22 cellular contexts compared by ENCODE assay signal in genomic region chr3:37179144-37179967, GRCh38. TPM values are rescaled to one million over a fixed set of nuclear protein-coding genes. Genes with fewer than 3 reads are reported as not detected.
A peak's percentile ranks its signal among the peaks of the same experiment; 100 is the strongest.
DNase-seq lines count a peak whose midpoint lies in the region; ATAC-seq, FAIRE-seq and TF ChIP-seq lines count a peak whose summit lies in the region.
"Had no signal": no experiment of that assay in that cellular context is flagged by ENCODE, and none has a peak within 500 bp of the region (broad histone marks: within the 10 kb centered on the region; RNA-seq: fewer than 3 reads in every experiment).

No MANE protein-coding gene starts in this region.

- no peak for FAIRE-seq in GM12878 (lab: Jason Lieb, UNC)
- FAIRE-seq: small intestine had no signal

- TF ChIP-seq RAD21 in GM12878 (IDR thresholded peaks at IDR 0.05; ENCODE audit: insufficient read depth, low read depth, low read length), result no peak

- POLR2A ChIA-PET in CD4-positive, alpha-beta T cell (lab: Charles Lee), result no interaction called here
- POLR2A ChIA-PET in GM12878 (lab: Charles Lee), result interaction anchor here (0.6 to 0.7 kb wide), 4 partner anchors 12 to 128 kb away, joined by 3 to 7 read pairs (median 4); no protein-coding TSS in a partner anchor
- POLR2A ChIA-PET in CD8-positive, alpha-beta memory T cell (lab: Charles Lee), result no interaction called here

- in situ Hi-C loops in ACHN (cut with HindIII; ENCODE audit: low pct_ligation_motif_present, low pct_unique_long_range_greater_than_20kb, low sequenced_read_pairs), result no loop called here
- in situ Hi-C loops in GM12878 (cut with MboI), result no loop called here

- no peaks in the 10 kb centered on the region; the same call in 1 of the 2 replicates for H3K4me1 ChIP-seq in GM12878 (ENCODE audit: control insufficient read depth, insufficient read depth, low read length)
- peaks cover 28% of the 10 kb centered on the region for H3K4me1 ChIP-seq in CD8-positive, alpha-beta memory T cell (ENCODE audit: insufficient read depth, low read length)

- H3K36me3 ChIP-seq in GM12878 (ENCODE audit: control insufficient read depth in 2 of 2, insufficient read depth in 2 of 2, low read length in 1 of 2), result no peaks in the 10 kb centered on the region
- H3K36me3 ChIP-seq in CD8-positive, alpha-beta memory T cell (ENCODE audit: insufficient read depth, low read length), result no peaks in the 10 kb centered on the region
- H3K36me3 ChIP-seq: cardiac muscle cell, stomach, upper lobe of left lung had no signal

- H3K4me2 ChIP-seq in GM12878 (ENCODE audit: control insufficient read depth, insufficient read depth), result no peak overlapping the region

- ATAC-seq in CD4-positive, alpha-beta T cell (ENCODE audit: poor library complexity), result no peak
- ATAC-seq in GM12878, result no peak
- no peak for ATAC-seq in HG02678 (IDR thresholded peaks at IDR 0.05; ENCODE audit: unreplicated experiment)
- ATAC-seq: esophagus mucosa; left cardiac atrium; naive thymus-derived CD4-positive, alpha-beta T cell had no signal

- H3K27me3 ChIP-seq in CD4-positive, alpha-beta T cell (ENCODE audit: control insufficient read depth, insufficient read depth, low read length), result no peaks in the 10 kb centered on the region
- H3K27me3 ChIP-seq in GM12878 (replicated peaks in 1 of 2; ENCODE audit: control insufficient read depth in 2 of 2, insufficient read depth in 2 of 2, low read length in 1 of 2), result no peaks in the 10 kb centered on the region
- no peaks in the 10 kb centered on the region for H3K27me3 ChIP-seq in CD8-positive, alpha-beta memory T cell (ENCODE audit: insufficient read depth, low read length, poor library complexity, severe bottlenecking)
- H3K27me3 ChIP-seq: cardiac muscle cell, stomach, upper lobe of left lung had no signal

- DNase-seq in ACHN (peak; percentile 46), GM12878 (ENCODE audit: low read depth, low spot score) (no peak), nephron progenitor cell (no peak), NCI-H2196 (lab: John Stamatoyannopoulos, UW; ENCODE audit: unreplicated experiment) (no peak)
- DNase-seq in CD4-positive, alpha-beta T cell, result no peak
- no peak for DNase-seq in effector CD4-positive, alpha-beta T cell
- DNase-seq in CD8-positive, alpha-beta memory T cell, result no peak
- DNase-seq: activated CD8-positive, alpha-beta memory T cell treated with anti-CD3 and anti-CD28 coated beads, Interleukin-2, amount 50 U/mL, for 4 hours; amniotic stem cell; HCEC 1CT; left cardiac atrium; mesenchymal stem cell; naive thymus-derived CD4-positive, alpha-beta T cell; NCI-H1105; NCI-H2081 treated with DMSO at 0.1 percent for 48 hours; NCI-H446 treated with DMSO at 0.1 percent for 48 hours; small intestine; stomach; upper lobe of left lung had no signal

- H3K27ac ChIP-seq in CD4-positive, alpha-beta T cell (ENCODE audit: low read depth, low read length), result no peak overlapping the region
- no peak overlapping the region for H3K27ac ChIP-seq in GM12878 (ENCODE audit: control insufficient read depth, insufficient read depth)
- H3K27ac ChIP-seq in CD8-positive, alpha-beta memory T cell (ENCODE audit: low read depth, low read length), result no peak overlapping the region
- H3K27ac ChIP-seq: cardiac muscle cell, stomach had no signal

- intact Hi-C loops in CD4-positive, alpha-beta T cell (cut with DNase I, micrococcal nuclease), result no loop called here
- intact Hi-C loops in GM12878 (cut with micrococcal nuclease; ENCODE audit: unreplicated experiment), result no loop called here

- no peak for TF ChIP-seq POLR2A in GM12878 (IDR thresholded peaks at IDR 0.05; ENCODE audit: low read depth, low read length)

- H3K36me3 Mint-ChIP-seq in CD4-positive, alpha-beta T cell (ENCODE audit: low read depth), result peaks cover 17% of the 10 kb centered on the region
- peaks cover 6% of the 10 kb centered on the region for H3K36me3 Mint-ChIP-seq in nephron progenitor cell (ENCODE audit: low read depth)
- peaks cover 0 to 8% (median 1%) of the 10 kb centered on the region in 3 donors for H3K36me3 Mint-ChIP-seq in CD8-positive, alpha-beta memory T cell

- H3K4me3 ChIP-seq in GM12878, result no peak overlapping the region
- H3K4me3 ChIP-seq in CD8-positive, alpha-beta memory T cell (ENCODE audit: low read length), result no peak overlapping the region
- H3K4me3 ChIP-seq: cardiac muscle cell, stomach, upper lobe of left lung had no signal

- no peaks in the 10 kb centered on the region for H4K20me1 ChIP-seq in GM12878 (ENCODE audit: control insufficient read depth, insufficient read depth)

- SMC1A ChIA-PET in GM12878 (lab: Charles Lee; ENCODE audit: uncharacterized antibody, unreplicated experiment), result interaction anchor here (1.1 to 1.4 kb wide), 2 partner anchors 15 to 155 kb away, joined by 3 to 4 read pairs; no protein-coding TSS in a partner anchor

- H3K9ac ChIP-seq in GM12878 (ENCODE audit: control insufficient read depth, insufficient read depth, low read length), result no peak overlapping the region

- peaks cover 36% of the 10 kb centered on the region for H3K4me1 Mint-ChIP-seq in CD4-positive, alpha-beta T cell (ENCODE audit: low read depth)
- H3K4me1 Mint-ChIP-seq in nephron progenitor cell, result peaks cover 54% of the 10 kb centered on the region
- H3K4me1 Mint-ChIP-seq in CD8-positive, alpha-beta memory T cell, result peaks cover 39 to 67% (median 59%) of the 10 kb centered on the region in 3 donors

- TF ChIP-seq EP300 in GM12878 (IDR thresholded peaks at IDR 0.05; ENCODE audit: borderline replicate concordance in 1 of 2, control insufficient read depth in 1 of 2, low read depth in 2 of 2, low read length in 2 of 2), result no peak

- RAD21 ChIA-PET in GM12878 (lab: Charles Lee; ENCODE audit: unreplicated experiment), result interaction anchor here (0.9 to 1.7 kb wide), 2 partner anchors 16 to 32 kb away, joined by 3 read pairs; no protein-coding TSS in a partner anchor

- no TSS peak for BruUV-seq in GM12878 (replicated peaks; lab: Mats Ljungman, UMichigan)

- peak overlapping the region; percentile 16 for H3K4me3 Mint-ChIP-seq in CD4-positive, alpha-beta T cell
- peak overlapping the region; percentile 45 for H3K4me3 Mint-ChIP-seq in nephron progenitor cell
- H3K4me3 Mint-ChIP-seq in CD8-positive, alpha-beta memory T cell, result peak overlapping the region in 1 of 7 donors; percentile 58
- H3K4me3 Mint-ChIP-seq: naive thymus-derived CD4-positive, alpha-beta T cell had no signal

- no peak for TF ChIP-seq CTCF in CD4-positive, alpha-beta T cell (IDR thresholded peaks at IDR 0.05)
- TF ChIP-seq CTCF in GM12878 (IDR thresholded peaks at IDR 0.05 in 2 of 3, conservative IDR thresholded peaks at IDR 0.05 in 1 of 3; ENCODE audit: control insufficient read depth in 2 of 3, extremely low read depth in 1 of 3, insufficient read depth in 1 of 3, low read depth in 3 of 3, low read length in 3 of 3) (no peak), nephron progenitor cell (IDR thresholded peaks at IDR 0.05) (no peak)

- H3K79me2 ChIP-seq in GM12878 (ENCODE audit: control insufficient read depth, insufficient read depth, low read length), result peaks cover 37% of the 10 kb centered on the region

- H3K27me3 Mint-ChIP-seq in CD4-positive, alpha-beta T cell, result no peaks in the 10 kb centered on the region
- no peaks in the 10 kb centered on the region for H3K27me3 Mint-ChIP-seq in nephron progenitor cell (ENCODE audit: low read depth, poor library complexity)
- H3K27me3 Mint-ChIP-seq in CD8-positive, alpha-beta memory T cell, result no peaks in the 10 kb centered on the region
- H3K27me3 Mint-ChIP-seq: naive thymus-derived CD4-positive, alpha-beta T cell had no signal

- H3K9me3 ChIP-seq in CD4-positive, alpha-beta T cell (ENCODE audit: control insufficient read depth, low read length), result no peaks in the 10 kb centered on the region
- no peaks in the 10 kb centered on the region for H3K9me3 ChIP-seq in GM12878 (replicated peaks; ENCODE audit: control insufficient read depth, insufficient read depth, low read length)
- H3K9me3 ChIP-seq in CD8-positive, alpha-beta memory T cell (ENCODE audit: low read length), result no peaks in the 10 kb centered on the region
- H3K9me3 ChIP-seq: stomach, upper lobe of left lung had no signal

- H3K27ac Mint-ChIP-seq in CD4-positive, alpha-beta T cell, result peak overlapping the region; percentile 15
- no peak overlapping the region for H3K27ac Mint-ChIP-seq in nephron progenitor cell
- peak overlapping the region in 3 of 8 donors; percentile 24 to 65 (median 53) for H3K27ac Mint-ChIP-seq in CD8-positive, alpha-beta memory T cell

- H3K9me3 Mint-ChIP-seq in CD4-positive, alpha-beta T cell, result no peaks in the 10 kb centered on the region
- no peaks in the 10 kb centered on the region for H3K9me3 Mint-ChIP-seq in nephron progenitor cell
- H3K9me3 Mint-ChIP-seq in CD8-positive, alpha-beta memory T cell, result no peaks in the 10 kb centered on the region
- H3K9me3 Mint-ChIP-seq: naive thymus-derived CD4-positive, alpha-beta T cell had no signal

- CTCF ChIA-PET in CD4-positive, alpha-beta T cell (lab: Charles Lee), result no interaction called here
- CTCF ChIA-PET in GM12878 (lab: Yijun Ruan, JAX), result no interaction called here
- CTCF ChIA-PET in CD8-positive, alpha-beta memory T cell (lab: Charles Lee), result no interaction called here

- 65% methylated on average over 2 of the region's 2 CpGs for WGBS in GM12878 (ENCODE audit: insufficient coverage, insufficient replicate concordance, low lambda C conversion rate, missing lambda C conversion rate)

- no peak overlapping the region for H2AFZ ChIP-seq in GM12878 (ENCODE audit: control insufficient read depth, low read depth, low read length)

RNA-seq across cellular contexts. Expression of gene LRRFIP2, which starts 5.0 kb away (rescaled TPM):
- total RNA-seq in CD4-positive, alpha-beta T cell, result 10 to 100 TPM; 34.2 to 34.8 TPM
- 76.4 and 83.9 TPM in 2 replicates for total RNA-seq in GM12878 (2013; cell fraction: nucleolus; rRNA removed)
- total RNA-seq in GM12878 (2014; rRNA removed), result 36.0 and 38.9 TPM in 2 replicates
- total RNA-seq in GM12878 (2014; rRNA removed; fragmentation: Illumina TruSeq; extraction: Trizol), result 37.8 and 39.0 TPM in 2 replicates
- 37.3 and 37.5 TPM in 2 replicates for total RNA-seq in GM12878 (2021)
- 13.1 TPM for polyA plus RNA-seq in GM12878 (2011; ENCODE audit: low read depth)
- polyA plus RNA-seq in GM12878 (2011; rRNA removed), result 21.6 and 34.1 TPM in 2 replicates
- 8.1 and 10.8 TPM in 2 replicates for polyA plus RNA-seq in GM12878 (2011; cell fraction: cytosol; rRNA removed)
- polyA plus RNA-seq in GM12878 (2011; cell fraction: nucleus; rRNA removed), result 21.2 and 28.4 TPM in 2 replicates
- polyA plus RNA-seq in GM12878 (2012), result 15.0 and 16.7 TPM in 2 replicates
- 39.9 and 43.1 TPM in 2 replicates for polyA plus RNA-seq in GM12878 (2014; fragmentation: Illumina TruSeq; extraction: Trizol)
- polyA plus RNA-seq in GM12878 (2014; fragmentation: Nextera tagmentation; extraction: Ambion mirVana), result 10 to 100 TPM in 1 of 2 experiments, 1 to 10 TPM in 1; 9.7 to 14.2 TPM
- polyA plus RNA-seq in GM12878 (2014; rRNA removed), result 33.0 and 35.7 TPM in 2 replicates
- polyA plus RNA-seq in GM12878 (2016; fragmentation: Nextera tagmentation; extraction: Ambion mirVana), result 10 to 100 TPM; 39.7 to 46.9 TPM
- 11.5 and 15.4 TPM in 2 replicates for polyA minus RNA-seq in GM12878 (2011; rRNA and poly(A)+ RNA removed)
- polyA minus RNA-seq in GM12878 (2011; cell fraction: cytosol; rRNA and poly(A)+ RNA removed), result 9.7 and 10.0 TPM in 2 replicates
- polyA minus RNA-seq in GM12878 (2011; cell fraction: nucleus; rRNA and poly(A)+ RNA removed), result 27.3 and 58.8 TPM in 2 replicates
- 10 to 100 TPM; 34.1 to 34.3 TPM for total RNA-seq in CD8-positive, alpha-beta memory T cell
- 21.9 TPM for polyA plus RNA-seq in CD8-positive, alpha-beta memory T cell
